8 cellular contexts compared by ENCODE assay signal in the genomic region with DNA sequence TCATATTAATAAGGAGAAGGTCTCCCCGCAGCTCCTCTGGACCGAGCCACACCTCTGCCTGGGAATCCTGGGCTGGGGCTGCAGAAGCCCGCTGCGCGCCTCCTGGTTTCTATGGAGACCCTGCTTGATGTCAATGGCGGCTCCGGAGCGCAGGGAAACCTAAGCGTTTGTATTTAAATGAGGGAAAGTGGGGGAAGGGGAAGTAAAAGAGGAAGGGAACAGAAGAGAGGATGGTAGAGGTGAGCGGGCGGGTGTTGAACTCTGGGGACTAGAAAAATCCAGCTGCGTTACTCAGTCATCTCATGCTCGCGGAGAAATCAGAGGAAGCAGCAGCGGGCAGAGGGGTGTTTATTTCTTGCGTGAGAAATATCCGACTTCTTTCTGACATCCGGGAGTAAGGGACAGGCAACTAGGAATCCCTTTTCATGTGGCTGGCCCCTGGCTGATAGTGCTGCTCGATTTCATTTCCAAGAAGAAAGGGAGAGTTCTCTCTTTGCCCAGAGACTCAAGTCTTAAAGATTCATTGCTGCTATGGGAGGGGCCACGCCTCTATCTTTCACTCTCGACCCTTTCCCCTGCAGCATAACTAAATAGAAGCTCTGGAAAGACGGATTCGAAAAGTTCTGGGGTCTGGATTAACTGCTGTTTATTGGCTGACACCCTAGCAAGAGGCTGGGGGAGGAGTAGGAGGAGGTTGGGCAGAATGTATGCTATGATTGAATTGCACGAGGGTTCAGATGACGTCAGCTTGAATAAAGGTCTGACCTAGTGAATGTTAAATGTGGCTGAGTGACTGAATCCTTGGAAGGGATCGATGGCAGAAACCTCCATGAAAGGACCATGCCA.
DNase-seq lines count a peak whose midpoint lies in the region; ATAC-seq and TF ChIP-seq lines count a peak whose summit lies in the region.

No MANE protein-coding gene starts in this region.

- TF ChIP-seq CTCF in DOHH2 (IDR thresholded peaks at IDR 0.05; ENCODE audit: low read depth, low read length, poor library complexity, severe bottlenecking) (no peak), left lung (IDR thresholded peaks at IDR 0.05) (no peak)

- H3K9me2 ChIP-seq in DOHH2 (replicated peaks; ENCODE audit: control insufficient read depth, low read length) = no peaks in the 10 kb centered on the region

- H3F3A ChIP-seq in DOHH2 (ENCODE audit: control insufficient read depth, insufficient read depth) = no peaks in the 10 kb centered on the region

- H3K79me2 ChIP-seq in DOHH2 (ENCODE audit: control insufficient read depth, low read length) = no peaks in the 10 kb centered on the region

- H3K4me1 ChIP-seq in DOHH2 (ENCODE audit: control insufficient read depth, low read length) = peaks cover 8% of the 10 kb centered on the region
- H3K4me1 ChIP-seq in SJCRH30 = no peaks in the 10 kb centered on the region; the same call in 1 of the 2 replicates
- peaks cover 0 to 10% of the 10 kb centered on the region in 2 donors for H3K4me1 ChIP-seq in left lung

- H3K4me3 ChIP-seq in DOHH2 (ENCODE audit: low read length) (peak overlapping the region; percentile 66), SJCRH30 (peak overlapping the region; percentile 41), left lung (peak overlapping the region; percentile 8 to 37)

- peaks cover 10% of the 10 kb centered on the region for H3K27me3 ChIP-seq in DOHH2 (ENCODE audit: control insufficient read depth, low read length)
- peaks cover 4% of the 10 kb centered on the region; the same call in 1 of the 2 replicates for H3K27me3 ChIP-seq in SJCRH30
- peaks cover 0 to 13% of the 10 kb centered on the region in 2 donors for H3K27me3 ChIP-seq in left lung

- peak; percentile 12 for DNase-seq in HuH-7 (ENCODE audit: low spot score)
- peak; percentile 14 to 27 for DNase-seq in SJCRH30
- DNase-seq in left lung = peak in 1 of 2 donors; percentile 76
- DNase-seq in stimulated activated naive CD8-positive, alpha-beta T cell treated with anti-CD3 and anti-CD28 coated beads, Interleukin-15, Interleukin-2, amounts not matched to agents 100 U/mL and 50 U/mL, for 24 hours = peak; percentile 5
- no peak for DNase-seq in activated CD4-positive, CD25-positive, alpha-beta regulatory T cell treated with anti-CD3 and anti-CD28 coated beads, Interleukin-2, amount 50 U/mL, for 72 hours
- no peak for DNase-seq in effector CD4-positive, alpha-beta T cell

- intact Hi-C loops in left lung (cut with DNase I) = no loop called here

- H3K36me3 ChIP-seq in DOHH2 (ENCODE audit: control insufficient read depth, low read length) (no peaks in the 10 kb centered on the region), SJCRH30 (no peaks in the 10 kb centered on the region), left lung (no peaks in the 10 kb centered on the region)

- no peaks in the 10 kb centered on the region for H4K20me1 ChIP-seq in DOHH2 (ENCODE audit: control insufficient read depth, insufficient read depth, low read depth, low read length)

- H3K27ac ChIP-seq in DOHH2 (ENCODE audit: low read depth, low read length) (no peak overlapping the region), SJCRH30 (no peak overlapping the region), cingulate gyrus (ENCODE audit: low read depth, low read length) (peak overlapping the region; percentile 34), left lung (no peak overlapping the region)

- peak overlapping the region; percentile 71 for H3K4me2 ChIP-seq in DOHH2 (ENCODE audit: low read length)

- H3K9me3 ChIP-seq in DOHH2 (ENCODE audit: control insufficient read depth, insufficient read depth, low read length) = no peaks in the 10 kb centered on the region
- no peaks in the 10 kb centered on the region for H3K9me3 ChIP-seq in SJCRH30 (replicated peaks)
- H3K9me3 ChIP-seq in left lung = no peaks in the 10 kb centered on the region

- peak; percentile 68 for ATAC-seq in left lung
- peak; percentile 47 for ATAC-seq in stimulated activated naive CD8-positive, alpha-beta T cell treated with anti-CD3 and anti-CD28 coated beads, Interleukin-15, Interleukin-2, amounts not matched to agents 100 U/mL and 50 U/mL, for 24 hours

Comparison
In these comparisons a context has a peak if more than half of its experiments do, and no peak if none do; other contexts are left out.
1. DNase-seq: peak in HuH-7 (single experiment), SJCRH30 (2 of 2) and stimulated activated naive CD8-positive, alpha-beta T cell treated with anti-CD3 and anti-CD28 coated beads, Interleukin-15, Interleukin-2, amounts not matched to agents 100 U/mL and 50 U/mL, for 24 hours (single experiment); none in activated CD4-positive, CD25-positive, alpha-beta regulatory T cell treated with anti-CD3 and anti-CD28 coated beads, Interleukin-2, amount 50 U/mL, for 72 hours (single experiment) and effector CD4-positive, alpha-beta T cell (single experiment).
2. Peak in every context shown above with its lines, with median percentiles within 50 percentile points of each other: H3K4me3 ChIP-seq.